ENCODE assay signal across 9 cellular contexts in genomic region chr1:11037740-11038182, GRCh38. TPM values are rescaled to one million over a fixed set of nuclear protein-coding genes. Genes with fewer than 3 reads are reported as not detected.
DNase-seq lines count a peak whose midpoint lies in the region; ATAC-seq and TF ChIP-seq lines count a peak whose summit lies in the region.
"Had no signal": no experiment of that assay in that cellular context is flagged by ENCODE, and none has a peak within 500 bp of the region (broad histone marks: within the 10 kb centered on the region; RNA-seq: fewer than 3 reads in every experiment).

No MANE protein-coding gene starts in this region.

- no peaks in the 10 kb centered on the region for H3K27me3 Mint-ChIP-seq in activated CD4-positive, alpha-beta T cell treated with anti-CD3 and anti-CD28 coated beads for 36 hours
- no peaks in the 10 kb centered on the region for H3K27me3 Mint-ChIP-seq in chondrocyte (ENCODE audit: low read depth)

- no peaks in the 10 kb centered on the region for H3K9me3 Mint-ChIP-seq in activated CD4-positive, alpha-beta T cell treated with anti-CD3 and anti-CD28 coated beads for 36 hours (ENCODE audit: low read depth)
- no peaks in the 10 kb centered on the region for H3K9me3 Mint-ChIP-seq in chondrocyte (ENCODE audit: low read depth)
- H3K9me3 Mint-ChIP-seq: T-helper 1 cell treated with Interleukin-12 subunit alpha and Interleukin-12 subunit beta and Interleukin-4 antibody, amounts not matched to agents 30 μg/mL and 1 μg/mL, for 36 hours had no signal

- no peaks in the 10 kb centered on the region for H3K36me3 Mint-ChIP-seq in activated CD4-positive, alpha-beta T cell treated with anti-CD3 and anti-CD28 coated beads for 36 hours (ENCODE audit: low read depth)
- no peaks in the 10 kb centered on the region for H3K36me3 Mint-ChIP-seq in chondrocyte (ENCODE audit: low read depth)

- no peak overlapping the region for H3K27ac Mint-ChIP-seq in activated CD4-positive, alpha-beta T cell treated with anti-CD3 and anti-CD28 coated beads for 36 hours
- H3K27ac Mint-ChIP-seq in chondrocyte (ENCODE audit: unreplicated experiment): no peak overlapping the region
- H3K27ac Mint-ChIP-seq: T-helper 1 cell treated with Interleukin-12 subunit alpha and Interleukin-12 subunit beta and Interleukin-4 antibody, amounts not matched to agents 30 μg/mL and 1 μg/mL, for 36 hours had no signal

- POLR2A ChIA-PET in activated CD4-positive, alpha-beta T cell treated with anti-CD3 and anti-CD28 coated beads for 36 hours (lab: Charles Lee): interaction anchor here (0.6 to 1.1 kb wide), 3 partner anchors 25 to 608 kb away, joined by 3 to 8 read pairs (median 3); partner anchors contain the start of genes EXOSC10 and TARDBP

- no peak overlapping the region for H3K4me3 Mint-ChIP-seq in activated CD4-positive, alpha-beta T cell treated with anti-CD3 and anti-CD28 coated beads for 36 hours
- no peak overlapping the region for H3K4me3 Mint-ChIP-seq in chondrocyte (ENCODE audit: unreplicated experiment)
- H3K4me3 Mint-ChIP-seq: T-helper 1 cell treated with Interleukin-12 subunit alpha and Interleukin-12 subunit beta and Interleukin-4 antibody, amounts not matched to agents 30 μg/mL and 1 μg/mL, for 36 hours had no signal

- peaks cover 7% of the 10 kb centered on the region for H3K4me1 Mint-ChIP-seq in activated CD4-positive, alpha-beta T cell treated with anti-CD3 and anti-CD28 coated beads for 36 hours
- H3K4me1 Mint-ChIP-seq in chondrocyte (ENCODE audit: low read depth): peaks cover 8% of the 10 kb centered on the region

- DNase-seq in DMS 273 (lab: John Stamatoyannopoulos, UW; ENCODE audit: unreplicated experiment): peak; percentile 94
- peak; percentile 91 for DNase-seq in NCI-H510A (lab: John Stamatoyannopoulos, UW)
- peak; percentile 95 for DNase-seq in activated CD4-positive, alpha-beta T cell treated with anti-CD3 and anti-CD28 coated beads for 36 hours
- DNase-seq in chondrocyte (ENCODE audit: low spot score): no peak
- peak; percentile 76 for DNase-seq in left lobe of liver (ENCODE audit: low spot score)
- DNase-seq in stimulated activated CD4-positive, alpha-beta T cell treated with anti-CD3 and anti-CD28 coated beads, Interleukin-4, amount 100 ng/mL, for 1 hour: peak; percentile 89

- peak; percentile 96 for TF ChIP-seq CTCF in chondrocyte (IDR thresholded peaks at IDR 0.05)

- CTCF ChIA-PET in activated CD4-positive, alpha-beta T cell treated with anti-CD3 and anti-CD28 coated beads for 36 hours (lab: Charles Lee): interaction anchor here (0.5 to 4.1 kb wide), 91 partner anchors 8 to 815 kb away, joined by 3 to 40 read pairs (median 4); partner anchors contain the start of genes C1orf167, CENPS, EXOSC10 and MASP2

- intact Hi-C loops in activated CD4-positive, alpha-beta T cell treated with anti-CD3 and anti-CD28 coated beads for 36 hours (cut with DNase I, micrococcal nuclease): loop anchor here (1.0 to 5.0 kb wide), 7 partner anchors 23 to 712 kb away; partner anchors contain the start of genes SRM (in 2 of the 2) and EXOSC10 (in 1 of the 2)

- ATAC-seq in HG03097 (IDR thresholded peaks at IDR 0.05; ENCODE audit: low FRiP score, unreplicated experiment) (peak; percentile 67), left lobe of liver (peak; percentile 93), HG02763 (IDR thresholded peaks at IDR 0.05; ENCODE audit: unreplicated experiment) (no peak)
- ATAC-seq in activated CD4-positive, alpha-beta T cell treated with anti-CD3 and anti-CD28 coated beads for 36 hours: peak; percentile 99

RNA-seq across cellular contexts. Expression of gene MASP2, which starts 9.3 kb away (rescaled TPM):
- not detected for total RNA-seq in activated CD4-positive, alpha-beta T cell treated with anti-CD3 and anti-CD28 coated beads for 36 hours
- not detected in 3 replicates for total RNA-seq in chondrocyte
- 206 TPM for total RNA-seq in left lobe of liver

RNA-seq across cellular contexts. Expression of gene SRM, which starts 22.1 kb away (rescaled TPM):
- 100 to 1,000 TPM; 180 to 242 TPM for total RNA-seq in activated CD4-positive, alpha-beta T cell treated with anti-CD3 and anti-CD28 coated beads for 36 hours
- 140 to 176 TPM (median 141 TPM) in 3 replicates for total RNA-seq in chondrocyte
- 28.5 TPM for total RNA-seq in left lobe of liver

RNA-seq across cellular contexts. Expression of gene TARDBP, which starts 25.3 kb away (rescaled TPM):
- total RNA-seq in activated CD4-positive, alpha-beta T cell treated with anti-CD3 and anti-CD28 coated beads for 36 hours: 100 to 1,000 TPM; 180 to 190 TPM
- total RNA-seq in chondrocyte (97.8 to 119 TPM (median 103 TPM) in 3 replicates), left lobe of liver (59.1 TPM)

Comparison
In these comparisons a context has a peak if more than half of its experiments do, and no peak if none do; other contexts are left out.
1. RNA of gene MASP2, which starts 9.3 kb away (total RNA-seq): 206 TPM in left lobe of liver (single experiment); not detected in chondrocyte and not detected in activated CD4-positive, alpha-beta T cell treated with anti-CD3 and anti-CD28 coated beads for 36 hours; every median in the first group is over 100 times any median in the second.